ENCODE assay signal across 30 cellular contexts in genomic region chr4:73985528-73985852, GRCh38. TPM values are rescaled to one million over a fixed set of nuclear protein-coding genes. Genes with fewer than 3 reads are reported as not detected.
DNase-seq lines count a peak whose midpoint lies in the region; ATAC-seq, FAIRE-seq and TF ChIP-seq lines count a peak whose summit lies in the region.
"Had no signal": no experiment of that assay in that cellular context is flagged by ENCODE, and none has a peak within 500 bp of the region (broad histone marks: within the 10 kb centered on the region; RNA-seq: fewer than 3 reads in every experiment).

No MANE protein-coding gene starts in this region.

- H3K79me2 ChIP-seq in GM23338 (replicated peaks; ENCODE audit: insufficient read depth) (no peaks in the 10 kb centered on the region), H1 (ENCODE audit: control insufficient read depth in 1 of 2, insufficient read depth in 2 of 2, low read length in 2 of 2) (no peaks in the 10 kb centered on the region), osteoblast (ENCODE audit: insufficient read depth, low read length) (no peaks in the 10 kb centered on the region)

- H3K4me1 ChIP-seq in GM23338 (ENCODE audit: insufficient read depth): peaks cover 32% of the 10 kb centered on the region
- peaks cover 0 to 22% (median 7%) of the 10 kb centered on the region in 4 experiments; a peak in 4 of 7 replicates for H3K4me1 ChIP-seq in H1 (replicated peaks in 1 of 4; ENCODE audit: control insufficient read depth in 3 of 4, insufficient read depth in 4 of 4, low read length in 3 of 4)
- H3K4me1 ChIP-seq in upper lobe of left lung: peaks cover 0 to 4% (median 2%) of the 10 kb centered on the region in 4 donors
- H3K4me1 ChIP-seq in osteoblast (ENCODE audit: insufficient read depth, low read length): no peaks in the 10 kb centered on the region

- H2BK120ac ChIP-seq in H1 (replicated peaks; ENCODE audit: low read depth, low read length): no peak overlapping the region

- 0 out of 2 replicates have a peak overlapping the region, but pooled peaks have one; percentile 3 for H3K4me2 ChIP-seq in GM23338
- peak overlapping the region; percentile 19 to 41; a peak in 3 of 4 replicates for H3K4me2 ChIP-seq in H1 (ENCODE audit: insufficient read depth in 1 of 2, low read depth in 2 of 2, low read length in 2 of 2)
- no peak overlapping the region for H3K4me2 ChIP-seq in osteoblast (ENCODE audit: insufficient read depth, low read length)
- H3K4me2 ChIP-seq: PC-9 had no signal

- 0 out of 3 replicates have a peak, but pooled peaks cover 4% of the 10 kb centered on the region for H3K9me3 Mint-ChIP-seq in GM23338
- H3K9me3 Mint-ChIP-seq: CD8-positive, alpha-beta T cell had no signal

- no peak overlapping the region for H3K23ac ChIP-seq in H1 (ENCODE audit: insufficient read length)

- no peak for ATAC-seq in GM23338
- no peak for ATAC-seq in upper lobe of left lung (ENCODE audit: low FRiP score in 2 of 2)
- ATAC-seq: CD8-positive, alpha-beta T cell had no signal

- H3K4me3 ChIP-seq in GM23338 (no peak overlapping the region), H1 (ENCODE audit: extremely low read depth in 1 of 4, insufficient read depth in 2 of 4, low read depth in 3 of 4, low read length in 4 of 4) (no peak overlapping the region), upper lobe of left lung (no peak overlapping the region), osteoblast (ENCODE audit: insufficient read depth, low read length) (no peak overlapping the region)
- H3K4me3 ChIP-seq: PC-9 had no signal

- no peaks in the 10 kb centered on the region for H3K9me3 ChIP-seq in H1 (ENCODE audit: insufficient read depth in 2 of 2, low read depth in 1 of 2, low read length in 1 of 2)
- no peaks in the 10 kb centered on the region for H3K9me3 ChIP-seq in upper lobe of left lung
- H3K9me3 ChIP-seq in osteoblast (ENCODE audit: low read depth, low read length): no peaks in the 10 kb centered on the region

- no peak for TF ChIP-seq CTCF in GM23338 (conservative IDR thresholded peaks at IDR 0.05; ENCODE audit: low read depth in 2 of 2)
- no peak for TF ChIP-seq CTCF in H1 (IDR thresholded peaks at IDR 0.05; ENCODE audit: control extremely low read depth in 1 of 3, insufficient read depth in 1 of 3, low read depth in 1 of 3, low read length in 3 of 3)
- TF ChIP-seq CTCF in upper lobe of left lung (IDR thresholded peaks at IDR 0.05): no peak
- no peak for TF ChIP-seq CTCF in osteoblast (IDR thresholded peaks at IDR 0.05; ENCODE audit: extremely low read depth, low read depth, low read length)

- no peak overlapping the region for H3K4me3 Mint-ChIP-seq in GM23338
- H3K4me3 Mint-ChIP-seq: CD8-positive, alpha-beta T cell; IgD-negative memory B cell had no signal

- no peaks in the 10 kb centered on the region for H3K36me3 ChIP-seq in GM23338 (ENCODE audit: insufficient read depth)
- H3K36me3 ChIP-seq in H1 (ENCODE audit: control insufficient read depth in 2 of 4, insufficient read depth in 4 of 4, low read length in 3 of 4): no peaks in the 10 kb centered on the region; a peak in 1 of 8 replicates
- no peaks in the 10 kb centered on the region for H3K36me3 ChIP-seq in upper lobe of left lung
- no peaks in the 10 kb centered on the region for H3K36me3 ChIP-seq in osteoblast (ENCODE audit: insufficient read depth, low read length)

- H4K5ac ChIP-seq in H1 (ENCODE audit: insufficient read length, low read depth, low read length): peak overlapping the region; percentile 82

- no peak overlapping the region for H2AK5ac ChIP-seq in H1 (ENCODE audit: low read depth, low read length)

- H3K27ac ChIP-seq in GM23338 (ENCODE audit: low read depth): peak overlapping the region; percentile 85
- peak overlapping the region; percentile 25; the same call in 1 of the 2 replicates for H3K27ac ChIP-seq in H1 (ENCODE audit: low read depth, low read length)
- H3K27ac ChIP-seq in upper lobe of left lung: no peak overlapping the region
- H3K27ac ChIP-seq in osteoblast (ENCODE audit: low read depth, low read length): no peak overlapping the region
- H3K27ac ChIP-seq: HL-60, PC-9 had no signal

- no peak overlapping the region for H3K14ac ChIP-seq in H1 (ENCODE audit: insufficient read length)

- no peak for FAIRE-seq in H1 (lab: Jason Lieb, UNC)
- FAIRE-seq: GM19239 had no signal

- peak in 2 of 3 experiments; percentile 26 to 79 for DNase-seq in NCI-H1417 (lab: John Stamatoyannopoulos, UW)
- no peak for DNase-seq in NCI-H1417 treated with DMSO at 0.1 percent for 48 hours (lab: John Stamatoyannopoulos, UW)
- DNase-seq in GM23338 (ENCODE audit: low spot score): no peak
- DNase-seq in NCI-H2107 (lab: John Stamatoyannopoulos, UW): peak; percentile 2
- DNase-seq in H1 (ENCODE audit: low read depth in 1 of 2, low spot score in 2 of 2): no peak
- no peak for DNase-seq in upper lobe of left lung
- no peak for DNase-seq in osteoblast (ENCODE audit: insufficient read length, low spot score, missing footprints)
- DNase-seq in G401 (ENCODE audit: low spot score): no peak
- DNase-seq: 8988T; AML-193; C1 segment of cervical spinal cord; CD8-positive, alpha-beta T cell; DMS153; GF-D8; Karpas-422; NCI-H1436; NCI-H187 treated with DMSO at 0.1 percent for 48 hours; NCI-H2171 treated with DMSO at 0.1 percent for 48 hours; NCI-H524 treated with DMSO at 0.1 percent for 48 hours; PC-9; RPMI8226; SIG-M5; T-helper 1 cell had no signal

- H2BK12ac ChIP-seq in H1 (ENCODE audit: low read depth, low read length): no peak overlapping the region

- POLR2A ChIA-PET in H1 (lab: Charles Lee; ENCODE audit: partially characterized antibody): interaction anchor here (1.0 to 3.0 kb wide), 3 partner anchors 12 to 53 kb away, joined by 3 to 37 read pairs (median 4); partner anchors contain the start of genes CXCL3 and CXCL5

- no peak overlapping the region for H4K91ac ChIP-seq in H1 (replicated peaks; ENCODE audit: insufficient read length, low read length)

- peaks cover 46% of the 10 kb centered on the region for H3K4me1 Mint-ChIP-seq in GM23338
- H3K4me1 Mint-ChIP-seq: IgD-negative memory B cell had no signal

- H3K36me3 Mint-ChIP-seq in GM23338 (ENCODE audit: low read depth): peaks cover 20% of the 10 kb centered on the region
- H3K36me3 Mint-ChIP-seq: CD8-positive, alpha-beta T cell; IgD-negative memory B cell had no signal

- H3K27me3 Mint-ChIP-seq in GM23338 (ENCODE audit: insufficient read depth, low read depth, poor library complexity): no peaks in the 10 kb centered on the region

- no peak overlapping the region for H2AFZ ChIP-seq in GM23338
- H2AFZ ChIP-seq in H1 (ENCODE audit: low read length): no peak overlapping the region
- H2AFZ ChIP-seq in osteoblast (ENCODE audit: low read length): no peak overlapping the region
- H2AFZ ChIP-seq: PC-9 had no signal

- no peak overlapping the region for H2BK15ac ChIP-seq in H1 (ENCODE audit: low read length)

- TF ChIP-seq RAD21 in H1 (IDR thresholded peaks at IDR 0.05 in 1 of 2, conservative IDR thresholded peaks at IDR 0.05 in 1 of 2; ENCODE audit: low read depth in 2 of 2, low read length in 2 of 2): no peak

- TF ChIP-seq EP300 in H1 (IDR thresholded peaks at IDR 0.05; ENCODE audit: borderline replicate concordance in 1 of 2, low read depth in 2 of 2, low read length in 2 of 2): no peak
- TF ChIP-seq EP300 in upper lobe of left lung (IDR thresholded peaks at IDR 0.05): no peak

- H3K9me2 ChIP-seq in GM23338 (ENCODE audit: insufficient read depth): no peaks in the 10 kb centered on the region

- no peaks in the 10 kb centered on the region for H3F3A ChIP-seq in GM23338 (replicated peaks; ENCODE audit: low read depth)

- in situ Hi-C loops in G401 (cut with HindIII; ENCODE audit: low sequenced_read_pairs): no loop called here

- H2BK5ac ChIP-seq in H1 (ENCODE audit: low read depth, low read length): peak overlapping the region; percentile 19; the same call in 1 of the 2 replicates

- no peak overlapping the region for H3K4ac ChIP-seq in H1 (replicated peaks; ENCODE audit: insufficient read length, low read depth, low read length)

- no peaks in the 10 kb centered on the region for H3K23me2 ChIP-seq in H1 (ENCODE audit: low read depth, low read length)

- H3K79me1 ChIP-seq in H1 (ENCODE audit: low read depth, low read length): no peaks in the 10 kb centered on the region

- TF ChIP-seq POLR2A in H1 (IDR thresholded peaks at IDR 0.05; ENCODE audit: control extremely low read depth in 1 of 2, low read depth in 2 of 2, low read length in 2 of 2): no peak; a peak in 1 of 3 replicates
- no peak for TF ChIP-seq POLR2A in upper lobe of left lung (IDR thresholded peaks at IDR 0.05)

- H2BK20ac ChIP-seq in H1 (ENCODE audit: low read length): no peak overlapping the region

- H4K20me1 ChIP-seq in GM23338 (replicated peaks; ENCODE audit: insufficient read depth) (no peaks in the 10 kb centered on the region), H1 (replicated peaks in 1 of 2; ENCODE audit: control insufficient read depth in 1 of 2, insufficient read depth in 2 of 2, low read length in 2 of 2) (no peaks in the 10 kb centered on the region), osteoblast (ENCODE audit: insufficient read depth, low read length) (no peaks in the 10 kb centered on the region)

- H3K27ac Mint-ChIP-seq in GM23338: peak overlapping the region; percentile 92
- H3K27ac Mint-ChIP-seq: CD8-positive, alpha-beta T cell; IgD-negative memory B cell had no signal

- WGBS in H1 (ENCODE audit: extremely low coverage in 1 of 2, insufficient coverage in 1 of 2, insufficient read length in 1 of 2, insufficient replicate concordance in 2 of 2, low coverage in 1 of 2, low lambda C conversion rate in 2 of 2, missing lambda C conversion rate in 1 of 2), 2 experiments: 4% methylated on average over 1 of the region's 1 CpG; no CpG with 5 or more reads in 1 of the 2 experiments
- 50 to 76% methylated on average over 1 of the region's 1 CpG for WGBS in upper lobe of left lung, 2 donors

- H3K18ac ChIP-seq in H1 (ENCODE audit: extremely low read depth, low read length): no peak overlapping the region; the same call in 1 of the 2 replicates

- H4K8ac ChIP-seq in H1 (ENCODE audit: extremely low read depth, insufficient read depth, low read length): no peak overlapping the region

- CTCF ChIA-PET in H1 (lab: Charles Lee; ENCODE audit: partially characterized antibody): interaction anchor here (1.5 to 2.4 kb wide), 2 partner anchors 9 to 21 kb away, joined by 3 to 13 read pairs; no protein-coding TSS in a partner anchor

- no peak overlapping the region for H3K56ac ChIP-seq in H1 (replicated peaks; ENCODE audit: insufficient read length, low read depth, low read length)

- no peak overlapping the region for H3K9ac ChIP-seq in H1 (replicated peaks in 1 of 4; ENCODE audit: extremely low read depth in 1 of 4, low read depth in 3 of 4, low read length in 3 of 4)

- H3K27me3 ChIP-seq in GM23338 (ENCODE audit: insufficient read depth) (no peaks in the 10 kb centered on the region), H1 (replicated peaks in 1 of 4; ENCODE audit: control insufficient read depth in 3 of 4, extremely low read depth in 1 of 4, insufficient read depth in 3 of 4, low read length in 3 of 4) (no peaks in the 10 kb centered on the region), upper lobe of left lung (no peaks in the 10 kb centered on the region), osteoblast (ENCODE audit: insufficient read depth, low read length) (no peaks in the 10 kb centered on the region)

RNA-seq across cellular contexts. Expression of gene PPBP, which starts 2.5 kb away (rescaled TPM):
- total RNA-seq in GM23338 (2014; rRNA removed; shearing (Covaris generic)): 0.35 TPM in 1 of 2 replicates, not detected in the other
- 0.50 TPM in 1 of 2 replicates, not detected in the other for polyA plus RNA-seq in GM23338 (2016; fragmentation: Nextera tagmentation; extraction: Ambion mirVana)
- total RNA-seq in H1 (2021; fragmentation: NEBNext Ultra II Directional; extraction: Animal tissue kit (Norgen Biotek cat#: 25700)): 0.43 TPM in 1 of 2 replicates, not detected in the other
- 0.18 TPM in 1 of 2 replicates, not detected in the other for polyA plus RNA-seq in H1 (2011; rRNA removed)
- polyA plus RNA-seq in H1 (2011; cell fraction: cytosol; rRNA removed): not detected
- polyA plus RNA-seq in H1 (2011; cell fraction: nucleus; rRNA removed): not detected
- polyA plus RNA-seq in H1 (2012, experiment 1 of 2): 0.27 to 0.31 TPM in 2 of 4 replicates, not detected in the others
- polyA plus RNA-seq in H1 (2012, experiment 2 of 2): not detected
- 0.45 TPM for polyA plus RNA-seq in H1 (2013, experiment 1 of 2)
- polyA plus RNA-seq in H1 (2013, experiment 2 of 2): 0.57 TPM
- polyA minus RNA-seq in H1 (2011; rRNA and poly(A)+ RNA removed): not detected in 2 replicates
- polyA minus RNA-seq in H1 (2011; cell fraction: cytosol; rRNA and poly(A)+ RNA removed): not detected
- polyA minus RNA-seq in H1 (2011; cell fraction: nucleus; rRNA and poly(A)+ RNA removed): not detected
- 10 to 100 TPM in 1 of 6 donors, 1 to 10 TPM in 4, not detected in 1; 1.4 to 32.2 (median 6.0) TPM for total RNA-seq in upper lobe of left lung
- 0.36 TPM in 1 of 2 replicates, not detected in the other for total RNA-seq in osteoblast
- total RNA-seq in G401 (2014; rRNA removed; shearing (Covaris generic)): not detected in 2 replicates
- total RNA-seq: H7, HT-29, M059J, PC-9 had no signal
- polyA plus RNA-seq: AG04450 had no signal

RNA-seq across cellular contexts. Expression of gene PF4, which starts 3.7 kb away (rescaled TPM):
- not detected in 2 replicates for total RNA-seq in GM23338 (2014; rRNA removed; shearing (Covaris generic))
- polyA plus RNA-seq in GM23338 (2016; fragmentation: Nextera tagmentation; extraction: Ambion mirVana): 6.7 and 7.7 TPM in 2 replicates
- 0.71 and 2.0 TPM in 2 replicates for total RNA-seq in H1 (2021; fragmentation: NEBNext Ultra II Directional; extraction: Animal tissue kit (Norgen Biotek cat#: 25700))
- 2.3 and 4.5 TPM in 2 replicates for polyA plus RNA-seq in H1 (2011; rRNA removed)
- polyA plus RNA-seq in H1 (2011; cell fraction: cytosol; rRNA removed): 2.9 TPM
- polyA plus RNA-seq in H1 (2011; cell fraction: nucleus; rRNA removed): 1.6 TPM
- 0.69 to 1.6 TPM (median 1.3 TPM) in 4 replicates for polyA plus RNA-seq in H1 (2012, experiment 1 of 2)
- 1.5 TPM for polyA plus RNA-seq in H1 (2012, experiment 2 of 2)
- 4.7 TPM for polyA plus RNA-seq in H1 (2013, experiment 1 of 2)
- 4.1 TPM for polyA plus RNA-seq in H1 (2013, experiment 2 of 2)
- 0.37 TPM in 1 of 2 replicates, not detected in the other for polyA minus RNA-seq in H1 (2011; rRNA and poly(A)+ RNA removed)
- polyA minus RNA-seq in H1 (2011; cell fraction: cytosol; rRNA and poly(A)+ RNA removed): 2.1 TPM
- not detected for polyA minus RNA-seq in H1 (2011; cell fraction: nucleus; rRNA and poly(A)+ RNA removed)
- total RNA-seq in upper lobe of left lung: 10 to 100 TPM in 3 of 6 donors, 1 to 10 TPM in 1, under 1 TPM in 1, not detected in 1; 0.77 to 29.3 (median 19.2) TPM
- total RNA-seq in osteoblast: not detected in 2 replicates
- not detected in 2 replicates for total RNA-seq in G401 (2014; rRNA removed; shearing (Covaris generic))
- total RNA-seq: CD8-positive, alpha-beta T cell; H7; M059J; PC-9 had no signal
- polyA plus RNA-seq: AG04450 had no signal

RNA-seq across cellular contexts. Expression of gene CXCL5, which starts 13.0 kb away (rescaled TPM):
- total RNA-seq in GM23338 (2014; rRNA removed; shearing (Covaris generic)): 7.6 and 8.7 TPM in 2 replicates
- polyA plus RNA-seq in GM23338 (2016; fragmentation: Nextera tagmentation; extraction: Ambion mirVana) (6.3 and 7.5 TPM in 2 replicates), H1 (2011; rRNA removed) (8.5 and 15.6 TPM in 2 replicates)
- total RNA-seq in H1 (2021; fragmentation: NEBNext Ultra II Directional; extraction: Animal tissue kit (Norgen Biotek cat#: 25700)): 10.9 and 11.4 TPM in 2 replicates
- 11.4 TPM for polyA plus RNA-seq in H1 (2011; cell fraction: cytosol; rRNA removed)
- polyA plus RNA-seq in H1 (2011; cell fraction: nucleus; rRNA removed): 6.9 TPM
- polyA plus RNA-seq in H1 (2012, experiment 1 of 2): 10.4 to 18.4 TPM (median 15.3 TPM) in 4 replicates
- polyA plus RNA-seq in H1 (2012, experiment 2 of 2): 8.6 TPM
- 11.4 TPM for polyA plus RNA-seq in H1 (2013, experiment 1 of 2)
- 12.6 TPM for polyA plus RNA-seq in H1 (2013, experiment 2 of 2)
- 2.7 and 8.1 TPM in 2 replicates for polyA minus RNA-seq in H1 (2011; rRNA and poly(A)+ RNA removed)
- polyA minus RNA-seq in H1 (2011; cell fraction: cytosol; rRNA and poly(A)+ RNA removed): 6.5 TPM
- 8.0 TPM for polyA minus RNA-seq in H1 (2011; cell fraction: nucleus; rRNA and poly(A)+ RNA removed)
- total RNA-seq in upper lobe of left lung (10 to 100 TPM in 1 of 6 donors, 1 to 10 TPM in 5; 2.1 to 16.0 (median 6.7) TPM), osteoblast (under 0.01 TPM in 1 of 2 replicates, not detected in the other)
- not detected in 2 replicates for total RNA-seq in G401 (2014; rRNA removed; shearing (Covaris generic))
- total RNA-seq: CD8-positive, alpha-beta T cell; HT-29; PC-9 had no signal

RNA-seq across cellular contexts. Expression of gene CXCL3, which starts 53.0 kb away (rescaled TPM):
- total RNA-seq in GM23338 (2014; rRNA removed; shearing (Covaris generic)): 3.6 and 8.3 TPM in 2 replicates
- polyA plus RNA-seq in GM23338 (2016; fragmentation: Nextera tagmentation; extraction: Ambion mirVana) (15.9 and 19.5 TPM in 2 replicates), H1 (2011; rRNA removed) (3.1 and 3.7 TPM in 2 replicates)
- total RNA-seq in H1 (2021; fragmentation: NEBNext Ultra II Directional; extraction: Animal tissue kit (Norgen Biotek cat#: 25700)): 5.2 TPM in 2 replicates
- 3.2 TPM for polyA plus RNA-seq in H1 (2011; cell fraction: cytosol; rRNA removed)
- polyA plus RNA-seq in H1 (2011; cell fraction: nucleus; rRNA removed): 4.2 TPM
- polyA plus RNA-seq in H1 (2012, experiment 1 of 2): 3.5 to 5.5 TPM (median 4.0 TPM) in 4 replicates
- 3.6 TPM for polyA plus RNA-seq in H1 (2012, experiment 2 of 2)
- 8.8 TPM for polyA plus RNA-seq in H1 (2013, experiment 1 of 2)
- 8.1 TPM for polyA plus RNA-seq in H1 (2013, experiment 2 of 2)
- 1.3 and 1.5 TPM in 2 replicates for polyA minus RNA-seq in H1 (2011; rRNA and poly(A)+ RNA removed)
- polyA minus RNA-seq in H1 (2011; cell fraction: cytosol; rRNA and poly(A)+ RNA removed): 2.6 TPM
- 4.7 TPM for polyA minus RNA-seq in H1 (2011; cell fraction: nucleus; rRNA and poly(A)+ RNA removed)
- total RNA-seq in upper lobe of left lung (10 to 100 TPM; 10.0 to 22.4 (median 16.4) TPM), osteoblast (0.36 TPM in 1 of 2 replicates, not detected in the other)
- not detected in 2 replicates for total RNA-seq in G401 (2014; rRNA removed; shearing (Covaris generic))
- total RNA-seq: PC-9 had no signal
- polyA plus RNA-seq: IgD-negative memory B cell had no signal

Comparison
In these comparisons a context has a peak if more than half of its experiments do, and no peak if none do; other contexts are left out.
1. DNase-seq: peak in NCI-H1417 (2 of 3) and NCI-H2107 (single experiment); none in NCI-H1417 treated with DMSO at 0.1 percent for 48 hours (single experiment), GM23338 (single experiment), H1 (0 of 2), upper lobe of left lung (0 of 2), osteoblast (single experiment) and G401 (single experiment).
2. H3K27ac ChIP-seq: peak in GM23338 (single experiment) and H1 (single experiment); none in upper lobe of left lung (0 of 4) and osteoblast (single experiment).